9 cellular contexts compared by ENCODE assay signal in genomic region chr2:182866095-182866460, GRCh38. TPM values are rescaled to one million over a fixed set of nuclear protein-coding genes. Genes with fewer than 3 reads are reported as not detected.
DNase-seq lines count a peak whose midpoint lies in the region; ATAC-seq and TF ChIP-seq lines count a peak whose summit lies in the region.
"Had no signal": no experiment of that assay in that cellular context is flagged by ENCODE, and none has a peak within 500 bp of the region (broad histone marks: within the 10 kb centered on the region; RNA-seq: fewer than 3 reads in every experiment).

No MANE protein-coding gene starts in this region.

- H3K27ac ChIP-seq in dorsolateral prefrontal cortex: peak overlapping the region in 37 of 59 donors; percentile 6 to 82 (median 53)

- peak; percentile 15 for DNase-seq in stimulated activated CD4-positive, alpha-beta T cell treated with anti-CD3 and anti-CD28 coated beads, Interleukin-15, amount 100 ng/mL, for 24 hours
- DNase-seq in stimulated activated CD4-positive, alpha-beta T cell treated with anti-CD3 and anti-CD28 coated beads, Interleukin-4, amount 100 ng/mL, for 1 hour: no peak
- DNase-seq in dorsolateral prefrontal cortex (peak in 2 of 10 donors; percentile 30 to 44), mucosa of descending colon (peak; percentile 10 to 48 (median 29)), superior temporal gyrus (ENCODE audit: extremely low spot score) (no peak), SKM-1 (lab: John Stamatoyannopoulos, UW; ENCODE audit: unreplicated experiment) (no peak)
- no peak for DNase-seq in stimulated activated CD4-positive, alpha-beta T cell treated with anti-CD3 and anti-CD28 coated beads, Interleukin-12 subunit alpha, Interleukin-12 subunit beta, amount 100 ng/mL, for 4 hours

- H3K4me1 ChIP-seq in mucosa of descending colon (ENCODE audit: low read depth): peaks cover 9% of the 10 kb centered on the region

- no peaks in the 10 kb centered on the region for H3K9me3 ChIP-seq in mucosa of descending colon

- no peak for TF ChIP-seq CTCF in dorsolateral prefrontal cortex (IDR thresholded peaks at IDR 0.05 in 54 of 56, conservative IDR thresholded peaks at IDR 0.05 in 2 of 56; ENCODE audit: low read depth in 1 of 56, partially characterized antibody in 56 of 56)
- no peak for TF ChIP-seq CTCF in mucosa of descending colon (IDR thresholded peaks at IDR 0.05)

- H3K27me3 ChIP-seq in dorsolateral prefrontal cortex: peaks cover 0 to 7% (median 0%) of the 10 kb centered on the region in 45 donors

- H3K4me3 ChIP-seq in dorsolateral prefrontal cortex (peak overlapping the region; percentile 37 to 77 (median 59)), mucosa of descending colon (no peak overlapping the region)

- H3K36me3 ChIP-seq in mucosa of descending colon (ENCODE audit: low read depth): no peaks in the 10 kb centered on the region

- intact Hi-C loops in dorsolateral prefrontal cortex (cut with DNase I) (no loop called here), mucosa of descending colon (cut with DNase I, micrococcal nuclease) (no loop called here)

- ATAC-seq in mucosa of descending colon (peak; percentile 9), HG02571 (IDR thresholded peaks at IDR 0.05; ENCODE audit: unreplicated experiment) (no peak)

RNA-seq across cellular contexts. Expression of gene FRZB, which starts 0.4 kb away (rescaled TPM):
- 10 to 100 TPM in 25 of 120 experiments, 1 to 10 TPM in 95; 1.1 to 55.4 (median 4.8) TPM for total RNA-seq in dorsolateral prefrontal cortex
- total RNA-seq in mucosa of descending colon: 10 to 100 TPM in 1 of 3 donors, 1 to 10 TPM in 2; 5.9 to 15.7 (median 8.9) TPM
- total RNA-seq: Daoy had no signal

Comparison
In these comparisons a context has a peak if more than half of its experiments do, and no peak if none do; other contexts are left out.
1. DNase-seq: peak in stimulated activated CD4-positive, alpha-beta T cell treated with anti-CD3 and anti-CD28 coated beads, Interleukin-15, amount 100 ng/mL, for 24 hours (single experiment) and mucosa of descending colon (3 of 3); none in stimulated activated CD4-positive, alpha-beta T cell treated with anti-CD3 and anti-CD28 coated beads, Interleukin-4, amount 100 ng/mL, for 1 hour (single experiment), superior temporal gyrus (single experiment), stimulated activated CD4-positive, alpha-beta T cell treated with anti-CD3 and anti-CD28 coated beads, Interleukin-12 subunit alpha, Interleukin-12 subunit beta, amount 100 ng/mL, for 4 hours (single experiment) and SKM-1 (single experiment).